Comparison of ENCODE assay signal across 9 cellular contexts in the genomic region with DNA sequence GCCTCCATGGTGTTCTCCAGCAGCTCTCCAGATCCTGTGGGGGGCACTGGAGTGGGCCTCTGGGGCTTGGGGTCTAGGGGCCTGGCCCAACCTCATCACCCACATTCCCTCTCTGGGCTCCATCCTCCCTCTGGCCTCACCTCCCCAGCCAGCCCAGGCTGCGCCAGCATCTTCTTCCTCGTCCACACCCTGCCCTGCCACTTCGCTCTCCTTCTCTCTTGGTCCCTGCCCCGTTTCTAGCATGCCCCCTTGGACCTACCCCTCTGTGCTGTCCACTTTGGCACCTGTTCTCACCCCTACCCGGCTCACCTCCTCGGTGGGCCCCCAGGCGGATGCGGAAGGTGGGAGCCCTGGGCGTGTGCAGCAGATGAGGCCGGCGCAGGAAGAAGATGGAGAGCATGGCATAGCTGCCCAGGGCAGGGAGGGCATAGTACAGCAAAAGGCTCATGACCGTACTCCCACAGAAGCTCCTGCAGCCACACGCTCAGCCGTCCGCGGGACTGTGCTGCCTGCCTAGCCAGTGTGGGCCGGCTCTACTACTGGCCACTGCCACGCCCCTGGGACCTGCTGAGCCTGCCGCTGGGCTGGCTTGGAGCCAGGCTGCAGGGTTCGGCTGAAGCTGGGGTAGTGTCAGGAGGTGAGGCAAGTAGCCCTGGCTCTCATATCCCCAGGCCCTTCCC. TPM values are rescaled to one million over a fixed set of nuclear protein-coding genes. Genes with fewer than 3 reads are reported as not detected.
DNase-seq lines count a peak whose midpoint lies in the region; ATAC-seq and TF ChIP-seq lines count a peak whose summit lies in the region.
"Had no signal": no experiment of that assay in that cellular context is flagged by ENCODE, and none has a peak within 500 bp of the region (broad histone marks: within the 10 kb centered on the region; RNA-seq: fewer than 3 reads in every experiment).

A gene with protein sequence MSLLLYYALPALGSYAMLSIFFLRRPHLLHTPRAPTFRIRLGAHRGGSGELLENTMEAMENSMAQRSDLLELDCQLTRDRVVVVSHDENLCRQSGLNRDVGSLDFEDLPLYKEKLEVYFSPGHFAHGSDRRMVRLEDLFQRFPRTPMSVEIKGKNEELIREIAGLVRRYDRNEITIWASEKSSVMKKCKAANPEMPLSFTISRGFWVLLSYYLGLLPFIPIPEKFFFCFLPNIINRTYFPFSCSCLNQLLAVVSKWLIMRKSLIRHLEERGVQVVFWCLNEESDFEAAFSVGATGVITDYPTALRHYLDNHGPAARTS (minus strand): TSS at position 507 of the 680 bp plus-strand sequence. CDS start 59 bp downstream, at position 448.

- TF ChIP-seq POLR2A in upper lobe of left lung (IDR thresholded peaks at IDR 0.05), result no peak

- peak within 1 kb of the TSS; percentile 46 for H3K27ac Mint-ChIP-seq in activated naive CD4-positive, alpha-beta T cell treated with anti-CD3 and anti-CD28 coated beads for 36 hours
- H3K27ac Mint-ChIP-seq in activated T-helper 1 cell treated with anti-CD3 and anti-CD28 coated beads, Interleukin-12 subunit alpha, Interleukin-12 subunit beta, Interleukin-2, Interleukin-4 antibody, amounts not matched to agents 30 ng/mL and 10 ng/mL and 1 ng/mL, durations not matched to agents 14 hours and 24 hours and 36 hours, result peak within 1 kb of the TSS; percentile 40

- CTCF ChIA-PET in activated naive CD4-positive, alpha-beta T cell treated with anti-CD3 and anti-CD28 coated beads for 36 hours (lab: Charles Lee), result interaction anchor here (0.6 to 3.6 kb wide), 13 partner anchors 10 to 72 kb away, joined by 3 to 19 read pairs (median 4); a partner anchor contains a TSS

- no peak for TF ChIP-seq EP300 in upper lobe of left lung (IDR thresholded peaks at IDR 0.05)

- no peaks in the 10 kb centered on the region for H3K27me3 Mint-ChIP-seq in activated naive CD4-positive, alpha-beta T cell treated with anti-CD3 and anti-CD28 coated beads for 36 hours (ENCODE audit: low read depth)
- no peaks in the 10 kb centered on the region for H3K27me3 Mint-ChIP-seq in activated T-helper 1 cell treated with anti-CD3 and anti-CD28 coated beads, Interleukin-12 subunit alpha, Interleukin-12 subunit beta, Interleukin-2, Interleukin-4 antibody, amounts not matched to agents 30 ng/mL and 10 ng/mL and 1 ng/mL, durations not matched to agents 14 hours and 24 hours and 36 hours (ENCODE audit: insufficient read depth)

- peak within 1 kb of the TSS in 3 of 4 donors; percentile 33 to 67 (median 66) for H3K27ac ChIP-seq in upper lobe of left lung
- peak within 1 kb of the TSS in 1 of 2 donors; percentile 55 for H3K27ac ChIP-seq in coronary artery

- no peaks in the 10 kb centered on the region for H3K9me3 Mint-ChIP-seq in activated naive CD4-positive, alpha-beta T cell treated with anti-CD3 and anti-CD28 coated beads for 36 hours
- no peaks in the 10 kb centered on the region for H3K9me3 Mint-ChIP-seq in activated T-helper 1 cell treated with anti-CD3 and anti-CD28 coated beads, Interleukin-12 subunit alpha, Interleukin-12 subunit beta, Interleukin-2, Interleukin-4 antibody, amounts not matched to agents 30 ng/mL and 10 ng/mL and 1 ng/mL, durations not matched to agents 14 hours and 24 hours and 36 hours

- no peaks in the 10 kb centered on the region for H3K27me3 ChIP-seq in upper lobe of left lung

- H3K4me1 Mint-ChIP-seq in activated naive CD4-positive, alpha-beta T cell treated with anti-CD3 and anti-CD28 coated beads for 36 hours (ENCODE audit: low read depth), result peaks cover 14% of the 10 kb centered on the region
- no peaks in the 10 kb centered on the region for H3K4me1 Mint-ChIP-seq in activated T-helper 1 cell treated with anti-CD3 and anti-CD28 coated beads, Interleukin-12 subunit alpha, Interleukin-12 subunit beta, Interleukin-2, Interleukin-4 antibody, amounts not matched to agents 30 ng/mL and 10 ng/mL and 1 ng/mL, durations not matched to agents 14 hours and 24 hours and 36 hours (ENCODE audit: low read depth)

- peak; percentile 48 for ATAC-seq in left lobe of liver
- peak in 1 of 2 donors; percentile 51 for ATAC-seq in upper lobe of left lung (ENCODE audit: low FRiP score in 2 of 2)

- H3K9me3 ChIP-seq in upper lobe of left lung, result no peaks in the 10 kb centered on the region

- H3K4me3 Mint-ChIP-seq in activated naive CD4-positive, alpha-beta T cell treated with anti-CD3 and anti-CD28 coated beads for 36 hours, result no peak within 1 kb of the TSS
- H3K4me3 Mint-ChIP-seq in activated T-helper 1 cell treated with anti-CD3 and anti-CD28 coated beads, Interleukin-12 subunit alpha, Interleukin-12 subunit beta, Interleukin-2, Interleukin-4 antibody, amounts not matched to agents 30 ng/mL and 10 ng/mL and 1 ng/mL, durations not matched to agents 14 hours and 24 hours and 36 hours, result no peak within 1 kb of the TSS

- 84 to 96% methylated on average over 12 to 20 of the region's 20 CpGs for WGBS in upper lobe of left lung, 2 donors

- no peak for DNase-seq in activated naive CD4-positive, alpha-beta T cell treated with anti-CD3 and anti-CD28 coated beads for 36 hours
- DNase-seq in activated naive CD4-positive, alpha-beta T cell treated with anti-CD3 and anti-CD28 coated beads, Interleukin-2, amount 50 U/mL, for 16 hours, result no peak
- DNase-seq in activated T-helper 1 cell treated with anti-CD3 and anti-CD28 coated beads, Interleukin-12 subunit alpha, Interleukin-12 subunit beta, Interleukin-2, Interleukin-4 antibody, amounts not matched to agents 30 ng/mL and 10 ng/mL and 1 ng/mL, durations not matched to agents 14 hours and 24 hours and 36 hours (ENCODE audit: low spot score), result no peak
- DNase-seq in left lobe of liver (ENCODE audit: low spot score), result no peak
- peak; percentile 48 to 74 for DNase-seq in upper lobe of left lung
- no peak for DNase-seq in NCI-H526 treated with DMSO at 0.1 percent for 48 hours (lab: John Stamatoyannopoulos, UW)
- DNase-seq in SW 1271 (lab: John Stamatoyannopoulos, UW), result no peak
- DNase-seq in coronary artery (ENCODE audit: low spot score), result no peak
- DNase-seq: NCI-H446 treated with DMSO at 0.1 percent for 48 hours had no signal

- intact Hi-C loops in activated naive CD4-positive, alpha-beta T cell treated with anti-CD3 and anti-CD28 coated beads for 36 hours (cut with micrococcal nuclease), result no loop called here
- intact Hi-C loops in activated T-helper 1 cell treated with anti-CD3 and anti-CD28 coated beads, Interleukin-12 subunit alpha, Interleukin-12 subunit beta, Interleukin-2, Interleukin-4 antibody, amounts not matched to agents 30 ng/mL and 10 ng/mL and 1 ng/mL, durations not matched to agents 14 hours and 24 hours and 36 hours (cut with micrococcal nuclease), result no loop called here

- peaks cover 9 to 32% (median 15%) of the 10 kb centered on the region in 4 donors for H3K4me1 ChIP-seq in upper lobe of left lung

- peaks cover 3% of the 10 kb centered on the region for H3K36me3 Mint-ChIP-seq in activated naive CD4-positive, alpha-beta T cell treated with anti-CD3 and anti-CD28 coated beads for 36 hours (ENCODE audit: low read depth)
- peaks cover 9% of the 10 kb centered on the region for H3K36me3 Mint-ChIP-seq in activated T-helper 1 cell treated with anti-CD3 and anti-CD28 coated beads, Interleukin-12 subunit alpha, Interleukin-12 subunit beta, Interleukin-2, Interleukin-4 antibody, amounts not matched to agents 30 ng/mL and 10 ng/mL and 1 ng/mL, durations not matched to agents 14 hours and 24 hours and 36 hours (ENCODE audit: low read depth)

- TF ChIP-seq CTCF in upper lobe of left lung (IDR thresholded peaks at IDR 0.05) (no peak), coronary artery (IDR thresholded peaks at IDR 0.05) (no peak)

- H3K4me3 ChIP-seq in upper lobe of left lung (no peak within 1 kb of the TSS), coronary artery (no peak within 1 kb of the TSS)

- H3K36me3 ChIP-seq in upper lobe of left lung, result peaks cover 10 to 94% (median 64%) of the 10 kb centered on the region in 4 donors

RNA-seq across cellular contexts. Expression of the gene that starts here (rescaled TPM):
- total RNA-seq in activated naive CD4-positive, alpha-beta T cell treated with anti-CD3 and anti-CD28 coated beads for 36 hours, result 10 to 100 TPM in 1 of 2 experiments, 1 to 10 TPM in 1; 9.1 to 10.3 TPM
- 4.3 and 6.3 TPM in 2 replicates for total RNA-seq in activated T-helper 1 cell treated with anti-CD3 and anti-CD28 coated beads, Interleukin-12 subunit alpha, Interleukin-12 subunit beta, Interleukin-2, Interleukin-4 antibody, amounts not matched to agents 30 ng/mL and 10 ng/mL and 1 ng/mL, durations not matched to agents 14 hours and 24 hours and 36 hours
- 1.4 TPM for total RNA-seq in left lobe of liver
- 10 to 100 TPM in 2 of 6 donors, 1 to 10 TPM in 4; 1.1 to 17.8 (median 5.4) TPM for total RNA-seq in upper lobe of left lung

Comparison
In these comparisons a context has a peak if more than half of its experiments do, and no peak if none do; other contexts are left out.
1. DNase-seq: peak in upper lobe of left lung (2 of 2); none in activated naive CD4-positive, alpha-beta T cell treated with anti-CD3 and anti-CD28 coated beads for 36 hours (single experiment), activated naive CD4-positive, alpha-beta T cell treated with anti-CD3 and anti-CD28 coated beads, Interleukin-2, amount 50 U/mL, for 16 hours (single experiment), activated T-helper 1 cell treated with anti-CD3 and anti-CD28 coated beads, Interleukin-12 subunit alpha, Interleukin-12 subunit beta, Interleukin-2, Interleukin-4 antibody, amounts not matched to agents 30 ng/mL and 10 ng/mL and 1 ng/mL, durations not matched to agents 14 hours and 24 hours and 36 hours (single experiment), left lobe of liver (single experiment), NCI-H526 treated with DMSO at 0.1 percent for 48 hours (single experiment), SW 1271 (0 of 2) and coronary artery (single experiment).